Comparison of ENCODE assay signal across 9 cellular contexts in genomic region chr5:74206571-74207550, GRCh38.
DNase-seq lines count a peak whose midpoint lies in the region; ATAC-seq, FAIRE-seq and TF ChIP-seq lines count a peak whose summit lies in the region.
"Had no signal": no experiment of that assay in that cellular context is flagged by ENCODE, and none has a peak within 500 bp of the region (broad histone marks: within the 10 kb centered on the region; RNA-seq: fewer than 3 reads in every experiment).

No MANE protein-coding gene starts in this region.

- no peaks in the 10 kb centered on the region for H3K36me3 ChIP-seq in kidney (ENCODE audit: control insufficient read depth in 1 of 2, insufficient read depth in 2 of 2, low read length in 2 of 2)

- no peak for FAIRE-seq in kidney (lab: Jason Lieb, UNC)

- H3K27ac ChIP-seq in kidney (ENCODE audit: low read depth in 2 of 2, low read length in 2 of 2) = no peak overlapping the region

- H3K9ac ChIP-seq in kidney (ENCODE audit: low read length in 2 of 2) = no peak overlapping the region

- no peaks in the 10 kb centered on the region for H3K9me3 ChIP-seq in kidney (ENCODE audit: control insufficient read depth in 1 of 2, low read length in 2 of 2)

- ATAC-seq in GM18870 (IDR thresholded peaks at IDR 0.05; ENCODE audit: unreplicated experiment) = no peak
- ATAC-seq in GM19397 (IDR thresholded peaks at IDR 0.05; ENCODE audit: unreplicated experiment) = no peak

- peak; percentile 77 for DNase-seq in A172 (ENCODE audit: low spot score)
- DNase-seq in NCI-H1436 treated with DMSO at 0.1 percent for 48 hours (lab: John Stamatoyannopoulos, UW) = peak; percentile 94
- DNase-seq in amniotic epithelial cell (ENCODE audit: low read depth) = peak; percentile 61
- DNase-seq in kidney = peak; percentile 88
- no peak for DNase-seq in stimulated activated CD4-positive, alpha-beta T cell treated with anti-CD3 and anti-CD28 coated beads, Interleukin-12 subunit alpha, Interleukin-12 subunit beta, amount 100 ng/mL, for 4 hours
- no peak for DNase-seq in OCI-M1 (lab: John Stamatoyannopoulos, UW)
- DNase-seq: glutamatergic neuron had no signal

- intact Hi-C loops in kidney (cut with DNase I) = no loop called here

- no peak for TF ChIP-seq CTCF in kidney (IDR thresholded peaks at IDR 0.05; ENCODE audit: borderline replicate concordance, extremely low read depth, insufficient read depth)

- peaks cover 0 to 8% of the 10 kb centered on the region in 2 donors for H3K4me1 ChIP-seq in kidney (ENCODE audit: control insufficient read depth in 1 of 2, insufficient read depth in 1 of 2, low read depth in 1 of 2, low read length in 2 of 2)

- H3K4me3 ChIP-seq in kidney (ENCODE audit: low read length in 2 of 2) = no peak overlapping the region

Comparison
In these comparisons a context has a peak if more than half of its experiments do, and no peak if none do; other contexts are left out.
1. DNase-seq: peak in A172 (single experiment), NCI-H1436 treated with DMSO at 0.1 percent for 48 hours (single experiment), amniotic epithelial cell (single experiment) and kidney (single experiment); none in stimulated activated CD4-positive, alpha-beta T cell treated with anti-CD3 and anti-CD28 coated beads, Interleukin-12 subunit alpha, Interleukin-12 subunit beta, amount 100 ng/mL, for 4 hours (single experiment) and OCI-M1 (single experiment).